8 cellular contexts compared by ENCODE assay signal in the genomic region with DNA sequence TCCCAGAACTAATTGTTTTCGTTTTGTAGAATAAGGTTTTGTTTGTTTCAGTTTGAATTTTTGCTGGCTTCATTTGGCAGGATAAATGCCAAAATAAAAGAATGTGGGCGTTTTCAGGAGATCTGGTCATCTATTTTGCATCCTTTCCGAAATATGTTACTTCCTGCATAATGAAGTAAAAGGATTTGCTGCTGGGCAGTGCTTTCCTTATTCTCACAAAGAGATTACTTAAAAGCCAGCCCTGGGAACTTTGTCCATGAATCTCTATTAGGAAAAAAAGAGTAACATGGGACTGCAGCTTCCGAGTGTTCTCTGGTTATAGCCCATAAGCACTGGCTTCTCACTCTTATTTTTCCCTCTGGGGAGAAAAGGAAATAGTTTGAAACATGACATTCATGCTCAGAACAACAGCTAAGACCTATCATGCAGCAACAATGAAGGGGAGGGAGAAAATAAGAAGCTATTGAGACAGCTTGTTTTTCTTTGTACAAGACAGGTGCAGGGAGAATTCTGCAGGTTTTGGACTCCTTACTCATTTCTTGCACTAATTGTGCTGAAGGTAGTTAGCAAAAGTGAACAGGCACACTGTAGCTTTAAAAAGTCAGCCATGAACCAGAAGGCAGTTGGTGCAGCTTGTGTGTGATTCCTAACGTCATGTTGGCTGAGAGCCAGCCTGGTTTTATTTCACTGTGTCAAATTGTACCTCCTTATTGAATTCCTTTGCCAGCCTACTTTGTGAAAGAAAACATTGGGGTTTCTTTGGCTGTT. TPM values are rescaled to one million over a fixed set of nuclear protein-coding genes. Genes with fewer than 3 reads are reported as not detected.
DNase-seq lines count a peak whose midpoint lies in the region; ATAC-seq and TF ChIP-seq lines count a peak whose summit lies in the region.

A gene with protein sequence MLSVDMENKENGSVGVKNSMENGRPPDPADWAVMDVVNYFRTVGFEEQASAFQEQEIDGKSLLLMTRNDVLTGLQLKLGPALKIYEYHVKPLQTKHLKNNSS (plus strand): TSS at position 718 of the 768 bp plus-strand sequence. CDS start 1,527 bp downstream, outside the sequence.

- peaks cover 15% of the 10 kb centered on the region for H3K9me3 Mint-ChIP-seq in nephron progenitor cell

- H3K27me3 ChIP-seq in upper lobe of right lung (no peaks in the 10 kb centered on the region), H7 (ENCODE audit: control insufficient read depth, insufficient read depth, low read length) (no peaks in the 10 kb centered on the region; the same call in 1 of the 2 replicates)

- TF ChIP-seq CTCF in fibroblast of mammary gland (conservative IDR thresholded peaks at IDR 0.05; ENCODE audit: control insufficient read depth, insufficient read depth, low read depth, low read length) (no peak), nephron progenitor cell (IDR thresholded peaks at IDR 0.05) (no peak), upper lobe of right lung (IDR thresholded peaks at IDR 0.05) (no peak)

- peaks cover 15% of the 10 kb centered on the region for H3K36me3 Mint-ChIP-seq in nephron progenitor cell (ENCODE audit: low read depth)

- intact Hi-C loops in upper lobe of right lung (cut with DNase I) = no loop called here

- H3K4me1 ChIP-seq in upper lobe of right lung = peaks cover 34% of the 10 kb centered on the region

- peaks cover 6% of the 10 kb centered on the region for H3K27me3 Mint-ChIP-seq in nephron progenitor cell (ENCODE audit: low read depth, poor library complexity)

- DNase-seq in EL = peak; percentile 65
- DNase-seq in NCI-H524 (lab: John Stamatoyannopoulos, UW) = peak; percentile 25 to 83
- peak; percentile 6 for DNase-seq in activated T-cell treated with anti-CD3 and anti-CD28 coated beads for 4 hours
- peak; percentile 80 for DNase-seq in fibroblast of mammary gland (ENCODE audit: low read depth)
- DNase-seq in nephron progenitor cell = peak; percentile 14
- DNase-seq in upper lobe of right lung = no peak
- DNase-seq in H7 = no peak

- H3K9me3 ChIP-seq in upper lobe of right lung = no peaks in the 10 kb centered on the region

- H3K4me3 Mint-ChIP-seq in nephron progenitor cell = peak within 1 kb of the TSS; percentile 78

- peak within 1 kb of the TSS; percentile 97 for H3K27ac Mint-ChIP-seq in nephron progenitor cell

- peaks cover 73% of the 10 kb centered on the region for H3K4me1 Mint-ChIP-seq in nephron progenitor cell

- H3K4me3 ChIP-seq in fibroblast of mammary gland (ENCODE audit: control insufficient read depth, low read depth, low read length) (peak within 1 kb of the TSS; percentile 34), upper lobe of right lung (peak within 1 kb of the TSS; percentile 39), H7 (ENCODE audit: insufficient read depth, low read depth, low read length) (no peak within 1 kb of the TSS)

- no peaks in the 10 kb centered on the region for H3K36me3 ChIP-seq in upper lobe of right lung
- H3K36me3 ChIP-seq in H7 (replicated peaks; ENCODE audit: control insufficient read depth, insufficient read depth, low read length) = no peaks in the 10 kb centered on the region

- H3K27ac ChIP-seq in upper lobe of right lung = peak within 1 kb of the TSS; percentile 38

- peak; percentile 33 for ATAC-seq in HG03139 (IDR thresholded peaks at IDR 0.05; ENCODE audit: unreplicated experiment)
- peak; percentile 35 for ATAC-seq in upper lobe of right lung

RNA-seq across cellular contexts. Expression of the gene that starts here (rescaled TPM):
- 1.6 TPM for total RNA-seq in upper lobe of right lung
- total RNA-seq in H7 (2014; rRNA removed; shearing (Covaris generic)) = 2.1 and 3.1 TPM in 2 replicates

Comparison
In these comparisons a context has a peak if more than half of its experiments do, and no peak if none do; other contexts are left out.
1. DNase-seq: peak in EL (single experiment), NCI-H524 (2 of 2), activated T-cell treated with anti-CD3 and anti-CD28 coated beads for 4 hours (single experiment), fibroblast of mammary gland (single experiment) and nephron progenitor cell (single experiment); none in upper lobe of right lung (single experiment) and H7 (single experiment).